In the genomic region with DNA sequence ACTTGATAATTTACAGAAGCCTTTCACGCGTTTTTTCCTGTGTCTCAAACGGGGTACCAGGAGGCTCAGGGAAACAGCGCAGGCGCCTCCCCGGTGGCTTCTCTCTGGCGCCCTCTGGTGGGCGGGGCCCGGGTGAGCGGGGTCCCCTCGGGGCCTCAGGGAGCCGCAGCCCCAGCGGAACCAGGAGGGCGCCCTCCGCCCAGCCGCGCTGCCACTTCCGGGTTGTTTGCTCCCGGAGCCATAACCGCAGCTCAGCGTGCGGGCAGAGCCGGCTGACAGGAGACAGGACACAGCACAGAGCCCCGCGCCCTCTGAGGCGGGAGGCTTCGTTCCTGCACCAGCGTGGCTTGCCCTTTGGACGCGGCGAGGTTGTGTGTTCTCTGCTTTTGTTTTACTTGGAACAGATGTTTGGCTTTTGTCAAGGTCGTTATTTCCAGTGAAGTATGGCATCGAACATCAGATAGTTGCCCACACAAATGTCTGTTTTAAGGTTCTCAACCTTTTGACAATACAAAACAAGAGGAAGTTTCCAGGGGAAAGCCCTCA, we compare ENCODE assay signal across 1 cellular context.
TF ChIP-seq lines count a peak whose summit lies in the region.

No MANE protein-coding gene starts in this region.

TF ChIP-seq in GM12878, 131 proteins besides CTCF, POLR2A, EP300 and RAD21:
- TF ChIP-seq RB1 (IDR thresholded peaks at IDR 0.05; ENCODE audit: borderline replicate concordance) = 0 out of 2 replicates have a peak, but pooled peaks have one; percentile 38
- TF ChIP-seq RUNX3 (IDR thresholded peaks at IDR 0.05; ENCODE audit: low read length) = peak; percentile 67
- TF ChIP-seq NR2F1 (conservative IDR thresholded peaks at IDR 0.05) = peak; percentile 52; the same call in 1 of the 2 replicates
- TF ChIP-seq, protein P1, sequence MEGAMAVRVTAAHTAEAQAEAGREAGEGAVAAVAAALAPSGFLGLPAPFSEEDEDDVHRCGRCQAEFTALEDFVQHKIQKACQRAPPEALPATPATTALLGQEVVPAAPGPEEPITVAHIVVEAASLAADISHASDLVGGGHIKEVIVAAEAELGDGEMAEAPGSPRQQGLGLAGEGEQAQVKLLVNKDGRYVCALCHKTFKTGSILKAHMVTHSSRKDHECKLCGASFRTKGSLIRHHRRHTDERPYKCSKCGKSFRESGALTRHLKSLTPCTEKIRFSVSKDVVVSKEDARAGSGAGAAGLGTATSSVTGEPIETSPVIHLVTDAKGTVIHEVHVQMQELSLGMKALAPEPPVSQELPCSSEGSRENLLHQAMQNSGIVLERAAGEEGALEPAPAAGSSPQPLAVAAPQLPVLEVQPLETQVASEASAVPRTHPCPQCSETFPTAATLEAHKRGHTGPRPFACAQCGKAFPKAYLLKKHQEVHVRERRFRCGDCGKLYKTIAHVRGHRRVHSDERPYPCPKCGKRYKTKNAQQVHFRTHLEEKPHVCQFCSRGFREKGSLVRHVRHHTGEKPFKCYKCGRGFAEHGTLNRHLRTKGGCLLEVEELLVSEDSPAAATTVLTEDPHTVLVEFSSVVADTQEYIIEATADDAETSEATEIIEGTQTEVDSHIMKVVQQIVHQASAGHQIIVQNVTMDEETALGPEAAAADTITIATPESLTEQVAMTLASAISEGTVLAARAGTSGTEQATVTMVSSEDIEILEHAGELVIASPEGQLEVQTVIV (IDR thresholded peaks at IDR 0.05; ENCODE audit: borderline replicate concordance, partially characterized antibody) = peak; percentile 54
- TF ChIP-seq GABPA (IDR thresholded peaks at IDR 0.05; ENCODE audit: low read depth) = peak; percentile 54; the same call in 1 of the 2 replicates
- peak; percentile 47 for TF ChIP-seq MEF2B (IDR thresholded peaks at IDR 0.05; ENCODE audit: partially characterized antibody, poor library complexity, severe bottlenecking)
- no peak for TF ChIP-seq STAT3 (IDR thresholded peaks at IDR 0.05; ENCODE audit: low read depth, low read length)
- TF ChIP-seq SMC3 (IDR thresholded peaks at IDR 0.05; ENCODE audit: borderline replicate concordance, low read length) = peak; percentile 61
- peak; percentile 69 for TF ChIP-seq IKZF1 (conservative IDR thresholded peaks at IDR 0.05)
- no peak for TF ChIP-seq TCF3 (IDR thresholded peaks at IDR 0.05; ENCODE audit: borderline replicate concordance, insufficient read depth, low read depth, low read length)
- 0 out of 3 replicates have a peak, but pooled peaks have one; percentile 15 for TF ChIP-seq POU2F2 (IDR thresholded peaks at IDR 0.05; ENCODE audit: borderline replicate concordance, low read depth, low read length)
- TF ChIP-seq FOS (IDR thresholded peaks at IDR 0.05; ENCODE audit: borderline replicate concordance, extremely low read depth, insufficient read length) = no peak
- 0 out of 2 replicates have a peak, but pooled peaks have one; percentile 17 for TF ChIP-seq DPF2 (IDR thresholded peaks at IDR 0.05)
- TF ChIP-seq SMARCA5 (IDR thresholded peaks at IDR 0.05) = peak; percentile 54; the same call in 1 of the 2 replicates
- TF ChIP-seq RELA (IDR thresholded peaks at IDR 0.05; ENCODE audit: borderline replicate concordance, partially characterized antibody) = peak; percentile 12
- TF ChIP-seq YY1 (IDR thresholded peaks at IDR 0.05; ENCODE audit: low read depth, low read length) = 0 out of 2 replicates have a peak, but pooled peaks have one; percentile 38
- no peak for TF ChIP-seq STAT1 (conservative IDR thresholded peaks at IDR 0.05)
- 0 out of 2 replicates have a peak, but pooled peaks have one; percentile 31 for TF ChIP-seq CBFB (IDR thresholded peaks at IDR 0.05; ENCODE audit: low read depth)
- TF ChIP-seq RBBP5 (conservative IDR thresholded peaks at IDR 0.05) = no peak
- TF ChIP-seq BHLHE40 (IDR thresholded peaks at IDR 0.05; ENCODE audit: borderline replicate concordance in 1 of 2, low read depth in 2 of 2, low read length in 1 of 2) = peak in 1 of 2 experiments; percentile 54; a peak in 1 of 4 replicates
- TF ChIP-seq GATAD2B (conservative IDR thresholded peaks at IDR 0.05; ENCODE audit: low read depth) = peak; percentile 51; the same call in 1 of the 2 replicates
